ENCODE assay signal across 1 cellular context in the genomic region with DNA sequence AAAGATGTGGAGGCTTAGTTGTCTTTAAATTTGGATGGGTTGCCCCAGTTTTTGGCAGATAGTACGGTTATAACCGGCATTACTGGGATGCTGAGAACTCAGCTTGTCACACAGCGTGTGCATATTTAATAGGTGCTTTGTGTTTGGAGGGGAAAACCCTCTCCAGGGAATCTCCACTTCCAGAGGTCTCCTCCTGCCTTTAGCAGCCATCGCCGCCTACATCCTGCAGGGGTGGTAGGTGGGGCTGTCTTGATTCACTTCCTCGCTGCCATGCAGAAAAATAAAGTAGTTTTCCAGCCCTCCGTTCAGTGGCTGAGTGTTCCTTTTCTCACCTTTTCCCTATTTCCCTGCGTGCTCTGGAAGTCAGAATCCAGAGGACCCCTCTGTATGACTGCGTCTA.
TF ChIP-seq lines count a peak whose summit lies in the region.

No MANE protein-coding gene starts in this region.

TF ChIP-seq in IMR-90, 13 proteins besides CTCF, POLR2A, EP300 and RAD21 (continued from another document):
- TF ChIP-seq USF2 (IDR thresholded peaks at IDR 0.05; ENCODE audit: low read depth, low read length) (no peak), MAFK (IDR thresholded peaks at IDR 0.05; ENCODE audit: low read depth, low read length) (no peak)
TF ChIP-seq in IMR-90: peak in this region for 0.
